Comparison of ENCODE assay signal across 24 cellular contexts in genomic region chr7:20952891-20953290, GRCh38.
"Had no signal": no experiment of that assay in that cellular context is flagged by ENCODE, and none has a peak within 500 bp of the region (broad histone marks: within the 10 kb centered on the region; RNA-seq: fewer than 3 reads in every experiment).

No MANE protein-coding gene starts in this region.

- H3K36me3 Mint-ChIP-seq: naive thymus-derived CD4-positive, alpha-beta T cell had no signal

- H3K9me3 Mint-ChIP-seq: activated CD4-positive, alpha-beta memory T cell treated with anti-CD3 and anti-CD28 coated beads, Interleukin-2, amount 10 ng/mL, durations not matched to agents 7 days and 5 days; activated CD4-positive, alpha-beta T cell treated with anti-CD3 and anti-CD28 coated beads, Interleukin-2, amount 10 ng/mL, durations not matched to agents 24 days and 14 days; activated T-cell treated with anti-CD3 and anti-CD28 coated beads, Interleukin-2, amount 50 U/mL, for 72 hours had no signal

- H3K27me3 Mint-ChIP-seq: activated CD4-positive, alpha-beta memory T cell treated with anti-CD3 and anti-CD28 coated beads, Interleukin-2, amount 10 ng/mL, durations not matched to agents 7 days and 5 days; activated CD4-positive, alpha-beta T cell treated with anti-CD3 and anti-CD28 coated beads, Interleukin-2, amount 10 ng/mL, durations not matched to agents 24 days and 14 days; activated naive CD8-positive, alpha-beta T cell treated with anti-CD3 and anti-CD28 coated beads, Interleukin-2, amount 50 U/mL, for 24 hours had no signal

- H3K4me1 Mint-ChIP-seq: activated CD4-positive, alpha-beta memory T cell treated with anti-CD3 and anti-CD28 coated beads, Interleukin-2, amount 10 ng/mL, durations not matched to agents 7 days and 5 days; activated CD4-positive, alpha-beta T cell treated with anti-CD3 and anti-CD28 coated beads, Interleukin-2, amount 10 ng/mL, durations not matched to agents 24 days and 14 days; activated naive CD8-positive, alpha-beta T cell treated with anti-CD3 and anti-CD28 coated beads, Interleukin-2, amount 50 U/mL, for 24 hours; naive thymus-derived CD4-positive, alpha-beta T cell had no signal

- DNase-seq: activated CD4-positive, alpha-beta memory T cell treated with anti-CD3 and anti-CD28 coated beads, Interleukin-2, amount 10 ng/mL, durations not matched to agents 7 days and 5 days; activated CD4-positive, alpha-beta T cell treated with anti-CD3 and anti-CD28 coated beads, Interleukin-2, amount 10 ng/mL, durations not matched to agents 24 days and 14 days; activated effector memory CD4-positive, alpha-beta T cell treated with Interleukin-2 at 50 U/mL for 16 hours; activated naive CD4-positive, alpha-beta T cell treated with anti-CD3 and anti-CD28 coated beads, Interleukin-2, amount 50 U/mL, for 16 hours; activated naive CD8-positive, alpha-beta T cell treated with anti-CD3 and anti-CD28 coated beads, Interleukin-2, amount 50 U/mL, for 24 hours; activated T-cell treated with anti-CD3 and anti-CD28 coated beads, Interleukin-2, amount 50 U/mL, for 72 hours; body of pancreas; central memory CD4-positive, alpha-beta T cell; colonic mucosa; dorsolateral prefrontal cortex; head of caudate nucleus; hypothalamus; lower lobe of right lung; naive thymus-derived CD4-positive, alpha-beta T cell; sigmoid colon; stimulated activated CD4-positive, alpha-beta T cell treated with anti-CD3 and anti-CD28 coated beads, Interleukin-4, amount 100 ng/mL, for 1 hour; stimulated activated naive CD4-positive, alpha-beta T cell; T1000; testis; trophoblast cell; uterus had no signal

- H3K4me3 ChIP-seq: body of pancreas, colonic mucosa, dorsolateral prefrontal cortex, esophagus muscularis mucosa, gastroesophageal sphincter, lower lobe of right lung, sigmoid colon, testis, uterus had no signal

- H3K9me3 ChIP-seq: body of pancreas, colonic mucosa, esophagus muscularis mucosa, gastroesophageal sphincter, lower lobe of right lung, sigmoid colon, testis, uterus had no signal

- H3K4me3 Mint-ChIP-seq: activated CD4-positive, alpha-beta memory T cell treated with anti-CD3 and anti-CD28 coated beads, Interleukin-2, amount 10 ng/mL, durations not matched to agents 7 days and 5 days; activated CD4-positive, alpha-beta T cell treated with anti-CD3 and anti-CD28 coated beads, Interleukin-2, amount 10 ng/mL, durations not matched to agents 24 days and 14 days; activated naive CD8-positive, alpha-beta T cell treated with anti-CD3 and anti-CD28 coated beads, Interleukin-2, amount 50 U/mL, for 24 hours; activated T-cell treated with anti-CD3 and anti-CD28 coated beads, Interleukin-2, amount 50 U/mL, for 72 hours; naive thymus-derived CD4-positive, alpha-beta T cell had no signal

- H3K27ac ChIP-seq: body of pancreas, colonic mucosa, dorsolateral prefrontal cortex, esophagus muscularis mucosa, gastroesophageal sphincter, lower lobe of right lung, sigmoid colon, testis, uterus had no signal

- H3K36me3 ChIP-seq: colonic mucosa, esophagus muscularis mucosa, gastroesophageal sphincter, lower lobe of right lung, sigmoid colon, uterus had no signal

- H3K27ac Mint-ChIP-seq: activated CD4-positive, alpha-beta memory T cell treated with anti-CD3 and anti-CD28 coated beads, Interleukin-2, amount 10 ng/mL, durations not matched to agents 7 days and 5 days; activated CD4-positive, alpha-beta T cell treated with anti-CD3 and anti-CD28 coated beads, Interleukin-2, amount 10 ng/mL, durations not matched to agents 24 days and 14 days; activated naive CD8-positive, alpha-beta T cell treated with anti-CD3 and anti-CD28 coated beads, Interleukin-2, amount 50 U/mL, for 24 hours; activated T-cell treated with anti-CD3 and anti-CD28 coated beads, Interleukin-2, amount 50 U/mL, for 72 hours; naive thymus-derived CD4-positive, alpha-beta T cell had no signal

- H3K27me3 ChIP-seq: body of pancreas, colonic mucosa, dorsolateral prefrontal cortex, esophagus muscularis mucosa, gastroesophageal sphincter, sigmoid colon, testis, uterus had no signal

- H3K4me1 ChIP-seq: body of pancreas, colonic mucosa, esophagus muscularis mucosa, gastroesophageal sphincter, lower lobe of right lung, sigmoid colon, testis, uterus had no signal

- ATAC-seq: activated naive CD8-positive, alpha-beta T cell treated with anti-CD3 and anti-CD28 coated beads, Interleukin-2, amount 50 U/mL, for 24 hours; activated T-cell treated with anti-CD3 and anti-CD28 coated beads, Interleukin-2, amount 50 U/mL, for 72 hours; body of pancreas; gastroesophageal sphincter; left lobe of liver; lower lobe of right lung; naive thymus-derived CD4-positive, alpha-beta T cell had no signal
